ENCODE assay signal across 8 cellular contexts in genomic region chr10:47165711-47166404, GRCh38.
DNase-seq lines count a peak whose midpoint lies in the region; ATAC-seq and TF ChIP-seq lines count a peak whose summit lies in the region.

No MANE protein-coding gene starts in this region.

- TF ChIP-seq CTCF in Panc1 (IDR thresholded peaks at IDR 0.05): peak; percentile 14; the same call in 1 of the 2 replicates
- TF ChIP-seq CTCF in gastroesophageal sphincter (IDR thresholded peaks at IDR 0.05): no peak

- ATAC-seq in Panc1 (peak; percentile 72), gastroesophageal sphincter (peak; percentile 84), GM18517 (IDR thresholded peaks at IDR 0.05; ENCODE audit: unreplicated experiment) (no peak)

- in situ Hi-C loops in Panc1 (cut with HindIII; ENCODE audit: low pct_unique_long_range_greater_than_20kb, low sequenced_read_pairs): no loop called here

- peak overlapping the region; percentile 46 for H3K27ac ChIP-seq in Panc1 (ENCODE audit: low read length)
- peak overlapping the region; percentile 10 to 73 (median 64) for H3K27ac ChIP-seq in gastroesophageal sphincter

- no TSS peak for BruUV-seq in Panc1 (replicated peaks; lab: Mats Ljungman, UMichigan)

- H3K9me3 ChIP-seq in Panc1 (ENCODE audit: control insufficient read depth, insufficient read depth, low read depth, low read length) (no peaks in the 10 kb centered on the region), gastroesophageal sphincter (no peaks in the 10 kb centered on the region)

- TF ChIP-seq EP300 in gastroesophageal sphincter (IDR thresholded peaks at IDR 0.05): no peak

- H3K4me1 ChIP-seq in Panc1 (ENCODE audit: control insufficient read depth, insufficient read depth, low read length) (peaks cover 23% of the 10 kb centered on the region), gastroesophageal sphincter (peaks cover 0 to 31% (median 11%) of the 10 kb centered on the region in 3 donors)

- H3K9me3 Mint-ChIP-seq in activated naive CD4-positive, alpha-beta T cell treated with anti-CD3 and anti-CD28 coated beads for 36 hours: peaks cover 2% of the 10 kb centered on the region

- H3K4me3 Mint-ChIP-seq in activated naive CD4-positive, alpha-beta T cell treated with anti-CD3 and anti-CD28 coated beads for 36 hours: peak overlapping the region; percentile 66

- DNase-seq in Panc1 (ENCODE audit: low read depth, low spot score) (no peak), posterior vena cava (ENCODE audit: low spot score) (peak; percentile 91), NCI-H1092 (lab: John Stamatoyannopoulos, UW) (no peak), DMS79 treated with DMSO at 0.1 percent for 48 hours (lab: John Stamatoyannopoulos, UW) (no peak), NCI-H128 (lab: John Stamatoyannopoulos, UW; ENCODE audit: unreplicated experiment) (no peak)
- DNase-seq in activated naive CD4-positive, alpha-beta T cell treated with anti-CD3 and anti-CD28 coated beads for 36 hours: peak; percentile 62

- POLR2A ChIA-PET in Panc1 (lab: Charles Lee): interaction anchor here (0.5 kb wide), 1 partner anchor 99 kb away, joined by 10 read pairs; no protein-coding TSS in a partner anchor

- intact Hi-C loops in Panc1 (cut with micrococcal nuclease; ENCODE audit: unreplicated experiment) (no loop called here), posterior vena cava (cut with DNase I) (no loop called here)
- intact Hi-C loops in activated naive CD4-positive, alpha-beta T cell treated with anti-CD3 and anti-CD28 coated beads for 36 hours (cut with micrococcal nuclease): loop anchor here (1.0 to 5.0 kb wide), 4 partner anchors 41 to 146 kb away; no protein-coding TSS in a partner anchor

- TF ChIP-seq POLR2A in gastroesophageal sphincter (IDR thresholded peaks at IDR 0.05): no peak

- H3K27ac Mint-ChIP-seq in activated naive CD4-positive, alpha-beta T cell treated with anti-CD3 and anti-CD28 coated beads for 36 hours: peak overlapping the region; percentile 87

- H3K36me3 ChIP-seq in Panc1 (ENCODE audit: control insufficient read depth, insufficient read depth, low read length): no peaks in the 10 kb centered on the region
- H3K36me3 ChIP-seq in gastroesophageal sphincter: no peaks in the 10 kb centered on the region

- peak overlapping the region; percentile 19 to 33 for H3K4me3 ChIP-seq in Panc1 (ENCODE audit: low read depth in 2 of 2, low read length in 2 of 2)
- H3K4me3 ChIP-seq in gastroesophageal sphincter: peak overlapping the region; percentile 21 to 38

- no peaks in the 10 kb centered on the region for H3K36me3 Mint-ChIP-seq in activated naive CD4-positive, alpha-beta T cell treated with anti-CD3 and anti-CD28 coated beads for 36 hours (ENCODE audit: low read depth)

- no peaks in the 10 kb centered on the region for H3K27me3 Mint-ChIP-seq in activated naive CD4-positive, alpha-beta T cell treated with anti-CD3 and anti-CD28 coated beads for 36 hours (ENCODE audit: low read depth)

- 6% methylated on average over 10 of the region's 26 CpGs; no CpG with 5 or more reads in 1 of the 2 donors for WGBS in gastroesophageal sphincter (ENCODE audit: low coverage in 1 of 2), 2 donors

- CTCF ChIA-PET in Panc1 (lab: Charles Lee): interaction anchor here (0.5 to 1.7 kb wide), 2 partner anchors 44 to 118 kb away, joined by 3 to 4 read pairs; no protein-coding TSS in a partner anchor
- CTCF ChIA-PET in activated naive CD4-positive, alpha-beta T cell treated with anti-CD3 and anti-CD28 coated beads for 36 hours (lab: Charles Lee): interaction anchor here (0.6 to 2.3 kb wide), 8 partner anchors 15 to 146 kb away, joined by 3 to 12 read pairs (median 3); no protein-coding TSS in a partner anchor

- peaks cover 24% of the 10 kb centered on the region for H3K4me1 Mint-ChIP-seq in activated naive CD4-positive, alpha-beta T cell treated with anti-CD3 and anti-CD28 coated beads for 36 hours (ENCODE audit: low read depth)

- H3K27me3 ChIP-seq in Panc1 (ENCODE audit: control insufficient read depth, insufficient read depth, low read length): no peaks in the 10 kb centered on the region
- no peaks in the 10 kb centered on the region for H3K27me3 ChIP-seq in gastroesophageal sphincter

Comparison
In these comparisons a context has a peak if more than half of its experiments do, and no peak if none do; other contexts are left out.
1. DNase-seq: peak in activated naive CD4-positive, alpha-beta T cell treated with anti-CD3 and anti-CD28 coated beads for 36 hours (single experiment) and posterior vena cava (single experiment); none in Panc1 (single experiment), NCI-H1092 (single experiment), DMS79 treated with DMSO at 0.1 percent for 48 hours (single experiment) and NCI-H128 (single experiment).